In the genomic region with DNA sequence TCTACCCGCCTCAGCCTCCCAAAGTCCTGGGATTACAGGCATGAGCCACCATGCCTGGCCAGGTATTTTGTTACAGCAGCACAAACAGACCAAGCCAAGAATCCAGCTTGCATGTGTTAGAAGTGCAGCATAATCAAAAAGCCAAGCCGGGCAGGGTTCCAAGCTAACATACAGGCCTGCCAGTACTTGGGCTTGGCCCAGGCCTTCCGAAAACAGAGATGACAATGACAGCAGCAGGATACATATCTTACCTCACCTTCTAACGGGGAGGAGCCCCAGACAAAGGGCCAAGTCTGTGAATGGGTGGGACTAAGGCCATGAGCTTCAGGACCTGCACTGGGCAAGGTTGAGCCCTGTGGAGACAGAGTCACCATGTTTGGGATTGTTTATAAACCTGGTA, we compare ENCODE assay signal across 28 cellular contexts.
DNase-seq lines count a peak whose midpoint lies in the region; ATAC-seq and TF ChIP-seq lines count a peak whose summit lies in the region.
"Had no signal": no experiment of that assay in that cellular context is flagged by ENCODE, and none has a peak within 500 bp of the region (broad histone marks: within the 10 kb centered on the region; RNA-seq: fewer than 3 reads in every experiment).

No MANE protein-coding gene starts in this region.

- TF ChIP-seq CTCF in RWPE1 (conservative IDR thresholded peaks at IDR 0.05; ENCODE audit: low read depth) (no peak), prostate gland (IDR thresholded peaks at IDR 0.05) (no peak)

- H3K27ac ChIP-seq in RWPE1 (peak overlapping the region; percentile 7; the same call in 1 of the 2 replicates), prostate gland (no peak overlapping the region)
- H3K27ac ChIP-seq: foreskin keratinocyte, hepatocyte, HL-60, tibial artery, WERI-Rb-1 had no signal

- H3K4me3 ChIP-seq in prostate gland = no peak overlapping the region
- H3K4me3 ChIP-seq: hepatocyte, smooth muscle cell, tibial artery had no signal

- no peaks in the 10 kb centered on the region for H3K4me1 ChIP-seq in prostate gland (replicated peaks)
- H3K4me1 ChIP-seq: tibial artery had no signal

- WGBS in prostate gland = 28% methylated on average over 4 of the region's 4 CpGs

- POLR2A ChIA-PET in RWPE1 (lab: Yijun Ruan, JAX; ENCODE audit: low non-redundant PET) = no interaction called here

- intact Hi-C loops in Right ventricle myocardium superior (cut with DNase I) = no loop called here
- intact Hi-C loops in prostate gland (cut with DNase I) = no loop called here

- ATAC-seq in Right ventricle myocardium superior (ENCODE audit: poor library complexity) (peak; percentile 66), HG02763 (IDR thresholded peaks at IDR 0.05; ENCODE audit: unreplicated experiment) (no peak)
- ATAC-seq: activated T-cell treated with anti-CD3 and anti-CD28 coated beads, Interleukin-2, amount 50 U/mL, for 4 hours; foreskin keratinocyte; naive thymus-derived CD8-positive, alpha-beta T cell had no signal

- CTCF ChIA-PET in RWPE1 (lab: Yijun Ruan, JAX) = interaction anchor here (0.8 kb wide), 1 partner anchor 170 kb away, joined by 5 read pairs; no protein-coding TSS in a partner anchor

- H3K27me3 ChIP-seq in prostate gland (replicated peaks; ENCODE audit: insufficient read depth) = no peaks in the 10 kb centered on the region
- H3K27me3 ChIP-seq: foreskin keratinocyte, hepatocyte, tibial artery had no signal

- no peak for TF ChIP-seq POLR2A in prostate gland (IDR thresholded peaks at IDR 0.05)

- DNase-seq in NCI-H1694 (lab: John Stamatoyannopoulos, UW) (peak; percentile 8), NCI-H1694 treated with DMSO at 0.1 percent for 48 hours (lab: John Stamatoyannopoulos, UW) (no peak), RWPE1 (ENCODE audit: low spot score) (no peak), Right ventricle myocardium superior (no peak), prostate gland (ENCODE audit: low spot score) (peak; percentile 74), DMS153 (lab: John Stamatoyannopoulos, UW) (no peak), NCI-H82 (lab: John Stamatoyannopoulos, UW) (no peak)
- DNase-seq: 8988T; activated CD4-positive, alpha-beta T cell treated with anti-CD3 and anti-CD28 coated beads for 48 hours; activated naive CD4-positive, alpha-beta T cell; activated T-cell treated with anti-CD3 and anti-CD28 coated beads, Interleukin-2, amount 50 U/mL, for 4 hours; CD4-positive, alpha-beta T cell; effector CD4-positive, alpha-beta T cell; EL; erythroblast; foreskin keratinocyte; Karpas-422; naive thymus-derived CD8-positive, alpha-beta T cell; NCI-H187 treated with DMSO at 0.1 percent for 48 hours; nucleus accumbens; SHP77; stimulated activated CD4-positive, alpha-beta T cell treated with anti-CD3 and anti-CD28 coated beads, Interleukin-1b, Interleukin-23, amount 100 ng/mL, for 48 hours; tibial artery; WERI-Rb-1 had no signal

- H3K9me3 ChIP-seq in prostate gland = no peaks in the 10 kb centered on the region
- H3K9me3 ChIP-seq: tibial artery had no signal

- H3K36me3 ChIP-seq in prostate gland = no peaks in the 10 kb centered on the region
- H3K36me3 ChIP-seq: tibial artery, WERI-Rb-1 had no signal

Comparison
In these comparisons a context has a peak if more than half of its experiments do, and no peak if none do; other contexts are left out.
1. DNase-seq: peak in NCI-H1694 (single experiment) and prostate gland (single experiment); none in NCI-H1694 treated with DMSO at 0.1 percent for 48 hours (single experiment), RWPE1 (single experiment), Right ventricle myocardium superior (single experiment), DMS153 (single experiment) and NCI-H82 (single experiment).